In genomic region chr11:71080239-71081097, GRCh38 we compare ENCODE assay signal across 8 cellular contexts.
DNase-seq lines count a peak whose midpoint lies in the region; ATAC-seq and TF ChIP-seq lines count a peak whose summit lies in the region.

No MANE protein-coding gene starts in this region.

- WGBS in iPS DF 6.9 (ENCODE audit: insufficient coverage, insufficient read length): no CpG with 5 or more reads among the region's 25 CpGs
- 63 to 66% methylated on average over 25 of the region's 25 CpGs for WGBS in aorta, 2 donors

- DNase-seq in ELF-1 (ENCODE audit: low read depth, low spot score) (peak; percentile 83), Kasumi-1 (lab: John Stamatoyannopoulos, UW) (peak; percentile 56 to 58), amygdala (lab: John Stamatoyannopoulos, UW) (peak in 48 of 56 donors; percentile 3 to 84 (median 48)), iPS DF 6.9 (ENCODE audit: low read depth, low spot score) (peak; percentile 82), aorta (no peak), OCI-M2 (lab: John Stamatoyannopoulos, UW; ENCODE audit: unreplicated experiment) (no peak)
- DNase-seq in stimulated activated CD4-positive, alpha-beta T cell treated with anti-CD3 and anti-CD28 coated beads, Interleukin-15, amount 100 ng/mL, for 48 hours (ENCODE audit: low read depth in 2 of 2): peak; percentile 24 to 47

- no peaks in the 10 kb centered on the region; the same call in 1 of the 2 replicates for H3K27me3 ChIP-seq in OCI-LY1 (ENCODE audit: insufficient read depth, low read length)
- no peaks in the 10 kb centered on the region for H3K27me3 ChIP-seq in iPS DF 6.9 (ENCODE audit: control insufficient read depth, insufficient read depth, low read length)
- no peaks in the 10 kb centered on the region for H3K27me3 ChIP-seq in aorta (ENCODE audit: control insufficient read depth in 1 of 2, insufficient read depth in 2 of 2, low read length in 1 of 2)

- H3K9me3 ChIP-seq in OCI-LY1 (ENCODE audit: low read length) (no peaks in the 10 kb centered on the region), iPS DF 6.9 (ENCODE audit: control insufficient read depth, insufficient read depth, low read length) (no peaks in the 10 kb centered on the region), aorta (ENCODE audit: control insufficient read depth, low read length) (no peaks in the 10 kb centered on the region)

- H3K27ac ChIP-seq in OCI-LY1 (ENCODE audit: low read depth, low read length, poor library complexity, severe bottlenecking): no peak overlapping the region
- H3K27ac ChIP-seq in iPS DF 6.9 (ENCODE audit: low read length): no peak overlapping the region
- no peak overlapping the region for H3K27ac ChIP-seq in aorta (ENCODE audit: low read depth in 1 of 2, low read length in 2 of 2)

- ATAC-seq in aorta (ENCODE audit: low FRiP score): no peak

- no peaks in the 10 kb centered on the region for H3K9me2 ChIP-seq in OCI-LY1 (ENCODE audit: low read depth, low read length)

- no peaks in the 10 kb centered on the region for H3F3A ChIP-seq in OCI-LY1 (ENCODE audit: insufficient read depth, low read length)

- intact Hi-C loops in aorta (cut with DNase I): no loop called here

- H3K4me1 ChIP-seq in OCI-LY1 (ENCODE audit: insufficient read depth, low read length, severe bottlenecking): no peaks in the 10 kb centered on the region
- H3K4me1 ChIP-seq in iPS DF 6.9 (ENCODE audit: control insufficient read depth, insufficient read depth, low read length): peaks cover 2% of the 10 kb centered on the region; the same call in 1 of the 2 replicates
- H3K4me1 ChIP-seq in aorta (ENCODE audit: control insufficient read depth in 1 of 2, insufficient read depth in 2 of 2, low read length in 2 of 2): no peaks in the 10 kb centered on the region

- H4K20me1 ChIP-seq in OCI-LY1 (ENCODE audit: insufficient read depth, low read length): no peaks in the 10 kb centered on the region

- no peak overlapping the region for H3K4me2 ChIP-seq in OCI-LY1 (ENCODE audit: low read length)

- no peaks in the 10 kb centered on the region for H3K79me2 ChIP-seq in OCI-LY1 (ENCODE audit: insufficient read depth, low read length)

- peak; percentile 90 for TF ChIP-seq CTCF in OCI-LY1 (IDR thresholded peaks at IDR 0.05; ENCODE audit: low read length)

- H3K36me3 ChIP-seq in OCI-LY1 (ENCODE audit: insufficient read depth, low read length) (no peaks in the 10 kb centered on the region), iPS DF 6.9 (ENCODE audit: control insufficient read depth, insufficient read depth, low read length) (no peaks in the 10 kb centered on the region; the same call in 1 of the 2 replicates), aorta (ENCODE audit: control insufficient read depth in 1 of 2, insufficient read depth in 2 of 2, low read length in 1 of 2) (no peaks in the 10 kb centered on the region)

- H2AFZ ChIP-seq in OCI-LY1 (ENCODE audit: low read length): no peak overlapping the region

- no peak overlapping the region for H3K4me3 ChIP-seq in OCI-LY1 (ENCODE audit: low read depth, low read length, poor library complexity, severe bottlenecking)
- H3K4me3 ChIP-seq in iPS DF 6.9 (ENCODE audit: low read length): no peak overlapping the region
- no peak overlapping the region for H3K4me3 ChIP-seq in aorta (ENCODE audit: low read length in 2 of 2)

- no peak overlapping the region for H3K9ac ChIP-seq in OCI-LY1 (ENCODE audit: low read length)

Comparison
In these comparisons a context has a peak if more than half of its experiments do, and no peak if none do; other contexts are left out.
1. DNase-seq: peak in ELF-1 (single experiment), Kasumi-1 (2 of 2), amygdala (48 of 56), iPS DF 6.9 (single experiment) and stimulated activated CD4-positive, alpha-beta T cell treated with anti-CD3 and anti-CD28 coated beads, Interleukin-15, amount 100 ng/mL, for 48 hours (2 of 2); none in aorta (0 of 2) and OCI-M2 (single experiment).